In genomic region chr18:6982398-6982797, GRCh38 we compare ENCODE assay signal across 1 cellular context.
TF ChIP-seq lines count a peak whose summit lies in the region.

No MANE protein-coding gene starts in this region.

TF ChIP-seq in GM23338, 12 proteins besides CTCF, POLR2A, EP300 and RAD21 (continued from another document):
- TF ChIP-seq ZNF462 (CRISPR knock-in tag; IDR thresholded peaks at IDR 0.05): no peak
- TF ChIP-seq CREB1 (CRISPR knock-in tag; IDR thresholded peaks at IDR 0.05; ENCODE audit: low read depth): no peak
- no peak for TF ChIP-seq POLR2AphosphoS5 (IDR thresholded peaks at IDR 0.05; ENCODE audit: low read depth)
- TF ChIP-seq STAT1 (IDR thresholded peaks at IDR 0.05; ENCODE audit: unreplicated experiment): no peak
- no peak for TF ChIP-seq ZNF114 (CRISPR knock-in tag; IDR thresholded peaks at IDR 0.05)
- TF ChIP-seq JUNB (IDR thresholded peaks at IDR 0.05; ENCODE audit: unreplicated experiment): no peak
TF ChIP-seq in GM23338: peak in this region for 0.
